In the genomic region with DNA sequence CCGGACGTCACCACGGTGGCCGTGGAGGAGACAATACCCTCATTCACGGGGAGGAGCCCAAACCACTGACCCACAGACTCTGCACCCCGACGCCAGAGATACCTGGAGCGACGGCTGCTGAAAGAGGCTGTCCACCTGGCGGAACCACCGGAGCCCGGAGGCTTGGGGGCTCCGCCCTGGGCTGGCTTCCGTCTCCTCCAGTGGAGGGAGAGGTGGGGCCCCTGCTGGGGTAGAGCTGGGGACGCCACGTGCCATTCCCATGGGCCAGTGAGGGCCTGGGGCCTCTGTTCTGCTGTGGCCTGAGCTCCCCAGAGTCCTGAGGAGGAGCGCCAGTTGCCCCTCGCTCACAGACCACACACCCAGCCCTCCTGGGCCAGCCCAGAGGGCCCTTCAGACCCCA, we compare ENCODE assay signal across 33 cellular contexts. TPM values are rescaled to one million over a fixed set of nuclear protein-coding genes. Genes with fewer than 3 reads are reported as not detected.
DNase-seq lines count a peak whose midpoint lies in the region; FAIRE-seq and TF ChIP-seq lines count a peak whose summit lies in the region.
"Had no signal": no experiment of that assay in that cellular context is flagged by ENCODE, and none has a peak within 500 bp of the region (broad histone marks: within the 10 kb centered on the region; RNA-seq: fewer than 3 reads in every experiment).

No MANE protein-coding gene starts in this region.

- H3K27ac ChIP-seq in BLaER1 (peak overlapping the region; percentile 66), kidney (ENCODE audit: low read depth in 2 of 2, low read length in 2 of 2) (no peak overlapping the region), neutrophil (peak overlapping the region; percentile 36)
- H3K27ac ChIP-seq: HL-60, SJCRH30 had no signal

- no peak overlapping the region for H3K4me3 ChIP-seq in BLaER1
- no peak overlapping the region for H3K4me3 ChIP-seq in kidney (ENCODE audit: low read length in 2 of 2)
- no peak overlapping the region for H3K4me3 ChIP-seq in neutrophil (ENCODE audit: low read depth in 1 of 2, low read length in 1 of 2)
- H3K4me3 ChIP-seq: GM23338, HAP-1, SJCRH30 had no signal

- H3K9ac ChIP-seq in BLaER1, result peak overlapping the region; percentile 53; the same call in 1 of the 2 replicates
- no peak overlapping the region for H3K9ac ChIP-seq in kidney (ENCODE audit: low read length in 2 of 2)

- no peaks in the 10 kb centered on the region for H3K4me1 Mint-ChIP-seq in HFFc6 (ENCODE audit: low read depth)

- no peaks in the 10 kb centered on the region for H3K36me3 ChIP-seq in BLaER1
- no peaks in the 10 kb centered on the region for H3K36me3 ChIP-seq in kidney (ENCODE audit: control insufficient read depth in 1 of 2, insufficient read depth in 2 of 2, low read length in 2 of 2)
- peaks cover 62% of the 10 kb centered on the region for H3K36me3 ChIP-seq in neutrophil
- H3K36me3 ChIP-seq: HAP-1, SJCRH30 had no signal

- peak; percentile 26 for DNase-seq in D341Med (ENCODE audit: low spot score)
- DNase-seq in kidney, result peak; percentile 74
- DNase-seq in GM19240 (ENCODE audit: insufficient read length, low spot score), result no peak
- DNase-seq in HFFc6, result no peak
- no peak for DNase-seq in activated CD4-positive, alpha-beta T cell treated with anti-CD3 and anti-CD28 coated beads for 48 hours
- no peak for DNase-seq in NCI-H69 (lab: John Stamatoyannopoulos, UW)
- DNase-seq: C1 segment of cervical spinal cord; Caco-2; DMS 273 treated with DMSO at 0.1 percent for 48 hours; DMS79 treated with DMSO at 0.1 percent for 48 hours; GF-D8; KBM-7; MV-4-11; NCI-H1105 treated with DMSO at 0.1 percent for 48 hours; NCI-H146; NCI-H1930; NCI-H2107; NCI-H524; NCI-H82; NK-92 treated with Interleukin-12 subunit alpha and Interleukin-12 subunit beta, amount 100 ng/mL, for 24 hours; PC-3; SJCRH30 had no signal

- peaks cover 15% of the 10 kb centered on the region for H3K27me3 Mint-ChIP-seq in HFFc6 (ENCODE audit: insufficient read depth)

- peaks cover 83% of the 10 kb centered on the region for H3K4me1 ChIP-seq in BLaER1
- H3K4me1 ChIP-seq in kidney (ENCODE audit: control insufficient read depth in 1 of 2, insufficient read depth in 1 of 2, low read depth in 1 of 2, low read length in 2 of 2), result peaks cover 0 to 6% of the 10 kb centered on the region in 2 donors
- H3K4me1 ChIP-seq in neutrophil (ENCODE audit: control insufficient read depth in 1 of 2, insufficient read depth in 1 of 2, low read depth in 1 of 2, low read length in 1 of 2), result peaks cover 0 to 6% of the 10 kb centered on the region in 2 experiments
- H3K4me1 ChIP-seq: Caco-2, HAP-1, SJCRH30 had no signal

- H3K27me3 ChIP-seq in BLaER1, result no peaks in the 10 kb centered on the region
- no peaks in the 10 kb centered on the region for H3K27me3 ChIP-seq in neutrophil

- no peaks in the 10 kb centered on the region for H3K36me3 Mint-ChIP-seq in HFFc6 (ENCODE audit: low read depth)

- H3K4me2 ChIP-seq in BLaER1, result peak overlapping the region; percentile 92
- H3K4me2 ChIP-seq: GM23338 had no signal

- H3K27ac Mint-ChIP-seq in HFFc6, result no peak overlapping the region
- H3K27ac Mint-ChIP-seq: GM23338 had no signal

- no peaks in the 10 kb centered on the region for H3K9me3 ChIP-seq in BLaER1
- no peaks in the 10 kb centered on the region for H3K9me3 ChIP-seq in kidney (ENCODE audit: control insufficient read depth in 1 of 2, low read length in 2 of 2)
- H3K9me3 ChIP-seq in neutrophil, result no peaks in the 10 kb centered on the region
- H3K9me3 ChIP-seq: Caco-2, HAP-1, SJCRH30 had no signal

- no peak for FAIRE-seq in kidney (lab: Jason Lieb, UNC)
- FAIRE-seq: A204.1 had no signal

- TF ChIP-seq CTCF in kidney (IDR thresholded peaks at IDR 0.05; ENCODE audit: borderline replicate concordance, extremely low read depth, insufficient read depth), result no peak
- no peak for TF ChIP-seq CTCF in neutrophil (IDR thresholded peaks at IDR 0.05)
- no peak for TF ChIP-seq CTCF in HFFc6 (IDR thresholded peaks at IDR 0.05)

- no peaks in the 10 kb centered on the region for H4K20me1 ChIP-seq in BLaER1

- intact Hi-C loops in kidney (cut with DNase I), result no loop called here

- no peak overlapping the region for H3K4me3 Mint-ChIP-seq in HFFc6
- H3K4me3 Mint-ChIP-seq: CD8-positive, alpha-beta T cell; GM23338 had no signal

- no peaks in the 10 kb centered on the region for H3K9me3 Mint-ChIP-seq in HFFc6
- H3K9me3 Mint-ChIP-seq: CD8-positive, alpha-beta T cell; GM23338 had no signal

RNA-seq across cellular contexts. Expression of a gene that starts 7.0 kb away (rescaled TPM):
- 95.0 TPM for total RNA-seq in kidney
- 99.1 TPM for polyA plus RNA-seq in kidney (ENCODE audit: insufficient read depth, low read depth, low replicate concordance)
- 10 to 100 TPM in 4 of 6 experiments, 1 to 10 TPM in 2; 7.4 to 14.2 (median 11.5) TPM for total RNA-seq in HFFc6 (2021; fragmentation: NEBNext Ultra II Directional; extraction: Animal tissue kit (Norgen Biotek cat#: 25700))
- total RNA-seq: GM23338, SJCRH30 had no signal
- polyA plus RNA-seq: GM23338 had no signal

RNA-seq across cellular contexts. Expression of a gene that starts 23.4 kb away (rescaled TPM):
- 39.5 TPM for total RNA-seq in kidney
- 25.6 TPM for polyA plus RNA-seq in kidney (ENCODE audit: insufficient read depth, low read depth, low replicate concordance)
- total RNA-seq in HFFc6 (2021; fragmentation: NEBNext Ultra II Directional; extraction: Animal tissue kit (Norgen Biotek cat#: 25700)), result 10 to 100 TPM; 27.1 to 38.9 (median 34.7) TPM

RNA-seq across cellular contexts. Expression of a gene that starts 33.1 kb away (rescaled TPM):
- 0.44 TPM for total RNA-seq in kidney
- not detected for polyA plus RNA-seq in kidney (ENCODE audit: insufficient read depth, low read depth, low replicate concordance)
- total RNA-seq in HFFc6 (2021; fragmentation: NEBNext Ultra II Directional; extraction: Animal tissue kit (Norgen Biotek cat#: 25700)), result under 1 TPM in 5 of 6 experiments, not detected in 1; 0.28 to 0.57 (median 0.36) TPM
- total RNA-seq: Caco-2; CD8-positive, alpha-beta T cell; LHCN-M2; MCF 10A; RPMI7951; SJCRH30 had no signal
- polyA plus RNA-seq: AG04450 had no signal

RNA-seq across cellular contexts. Expression of a gene that starts 36.8 kb away (rescaled TPM):
- total RNA-seq in kidney, result 33.7 TPM
- polyA plus RNA-seq in kidney (ENCODE audit: insufficient read depth, low read depth, low replicate concordance), result 13.3 TPM
- total RNA-seq in HFFc6 (2021; fragmentation: NEBNext Ultra II Directional; extraction: Animal tissue kit (Norgen Biotek cat#: 25700)), result 10 to 100 TPM; 20.6 to 26.4 (median 24.0) TPM

Comparison
In these comparisons a context has a peak if more than half of its experiments do, and no peak if none do; other contexts are left out.
1. H3K27ac ChIP-seq: peak in BLaER1 (single experiment) and neutrophil (single experiment); none in kidney (0 of 2).
2. DNase-seq: peak in D341Med (single experiment) and kidney (single experiment); none in GM19240 (single experiment), HFFc6 (single experiment), activated CD4-positive, alpha-beta T cell treated with anti-CD3 and anti-CD28 coated beads for 48 hours (single experiment) and NCI-H69 (single experiment).